ENCODE assay signal across 1 cellular context in genomic region chr1:150560576-150560975, GRCh38.
TF ChIP-seq lines count a peak whose summit lies in the region.

No MANE protein-coding gene starts in this region.

TF ChIP-seq in HepG2, 621 proteins besides CTCF, POLR2A, EP300 and RAD21:
- TF ChIP-seq SATB2 (CRISPR knock-in tag; IDR thresholded peaks at IDR 0.05) (0 out of 2 replicates have a peak, but pooled peaks have one; percentile 6), REPIN1 (CRISPR knock-in tag; IDR thresholded peaks at IDR 0.05; ENCODE audit: borderline replicate concordance, low read depth) (no peak), ZBTB4 (CRISPR knock-in tag; IDR thresholded peaks at IDR 0.05; ENCODE audit: borderline replicate concordance) (no peak), ZNF691 (CRISPR knock-in tag; IDR thresholded peaks at IDR 0.05; ENCODE audit: borderline replicate concordance, low read depth) (no peak), ZKSCAN5 (CRISPR knock-in tag; IDR thresholded peaks at IDR 0.05) (no peak), ZNF639 (CRISPR knock-in tag; conservative IDR thresholded peaks at IDR 0.05) (no peak), DMAP1 (CRISPR knock-in tag; IDR thresholded peaks at IDR 0.05) (0 out of 2 replicates have a peak, but pooled peaks have one; percentile 8), SMARCC2 (IDR thresholded peaks at IDR 0.05) (no peak), ZMAT3 (CRISPR knock-in tag; conservative IDR thresholded peaks at IDR 0.05) (no peak)
- TF ChIP-seq, protein P1, sequence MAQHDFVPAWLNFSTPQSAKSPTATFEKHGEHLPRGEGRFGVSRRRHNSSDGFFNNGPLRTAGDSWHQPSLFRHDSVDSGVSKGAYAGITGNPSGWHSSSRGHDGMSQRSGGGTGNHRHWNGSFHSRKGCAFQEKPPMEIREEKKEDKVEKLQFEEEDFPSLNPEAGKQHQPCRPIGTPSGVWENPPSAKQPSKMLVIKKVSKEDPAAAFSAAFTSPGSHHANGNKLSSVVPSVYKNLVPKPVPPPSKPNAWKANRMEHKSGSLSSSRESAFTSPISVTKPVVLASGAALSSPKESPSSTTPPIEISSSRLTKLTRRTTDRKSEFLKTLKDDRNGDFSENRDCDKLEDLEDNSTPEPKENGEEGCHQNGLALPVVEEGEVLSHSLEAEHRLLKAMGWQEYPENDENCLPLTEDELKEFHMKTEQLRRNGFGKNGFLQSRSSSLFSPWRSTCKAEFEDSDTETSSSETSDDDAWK (CRISPR knock-in tag; IDR thresholded peaks at IDR 0.05) = no peak
